In the genomic region with DNA sequence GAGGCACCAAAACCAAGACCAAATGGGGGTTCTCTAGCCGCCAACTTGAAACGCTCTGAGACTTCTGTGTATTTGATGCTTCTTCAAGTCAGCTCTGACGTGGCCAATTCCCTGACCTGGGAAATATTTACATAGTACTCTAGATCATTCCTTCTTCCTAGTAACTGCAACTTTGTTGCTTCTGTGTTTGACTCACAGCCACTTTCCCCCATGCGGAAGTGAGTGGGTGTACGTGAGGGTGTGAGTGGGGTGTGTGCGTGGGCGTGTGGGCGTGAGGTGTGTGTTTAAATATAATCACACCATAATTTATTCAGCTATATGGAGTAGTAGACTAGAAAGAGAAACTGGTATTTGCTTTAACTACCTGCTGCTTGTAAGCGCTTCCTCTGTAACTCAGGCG, we compare ENCODE assay signal across 28 cellular contexts.
"Had no signal": no experiment of that assay in that cellular context is flagged by ENCODE, and none has a peak within 500 bp of the region (broad histone marks: within the 10 kb centered on the region; RNA-seq: fewer than 3 reads in every experiment).

No MANE protein-coding gene starts in this region.

- H3K4me3 ChIP-seq: cardiac muscle cell, Peyer's patch had no signal

- H3K4me1 ChIP-seq: Peyer's patch had no signal

- H3K36me3 ChIP-seq: brain microvascular endothelial cell, cardiac muscle cell, Peyer's patch had no signal

- H3K27me3 ChIP-seq: brain microvascular endothelial cell, Peyer's patch had no signal

- H3K27ac ChIP-seq: brain microvascular endothelial cell, cardiac muscle cell, Peyer's patch, VCaP had no signal

- ATAC-seq: activated T-cell treated with anti-CD3 and anti-CD28 coated beads, Interleukin-2, amount 50 U/mL, for 4 hours; SK-N-SH treated with all-trans-retinoic acid at 6 μM for 48 hours; T-cell; T-helper 17 cell had no signal

- DNase-seq: activated B cell treated with CpG ODN at 0.5 μM for 24 hours; activated CD4-positive, alpha-beta memory T cell treated with anti-CD3 and anti-CD28 coated beads for 36 hours; activated CD4-positive, alpha-beta T cell treated with anti-CD3 and anti-CD28 coated beads for 4 hours; activated CD4-positive, alpha-beta T cell treated with anti-CD3 and anti-CD28 coated beads, Interleukin-2, amount 50 U/mL, for 1 hour; activated CD4-positive, CD25-positive, alpha-beta regulatory T cell treated with anti-CD3 and anti-CD28 coated beads, Interleukin-2, amount 50 U/mL, for 72 hours; activated CD8-positive, alpha-beta memory T cell treated with anti-CD3 and anti-CD28 coated beads, Interleukin-2, amount 50 U/mL, for 4 hours; activated gamma-delta T cell treated with Interleukin-2 at 50 U/mL for 16 hours; activated naive CD4-positive, alpha-beta T cell treated with anti-CD3 and anti-CD28 coated beads, Interleukin-2, amount 10 ng/mL, durations not matched to agents 7 days and 5 days; activated naive CD8-positive, alpha-beta T cell treated with anti-CD3 and anti-CD28 coated beads for 36 hours; activated T-cell treated with anti-CD3 and anti-CD28 coated beads for 4 hours; activated T-cell treated with anti-CD3 and anti-CD28 coated beads, Interleukin-2, amount 50 U/mL, for 4 hours; amniotic stem cell; aorta; brain microvascular endothelial cell; Karpas-422; KBM-7; NCI-H1105; NCI-H1417 treated with DMSO at 0.1 percent for 48 hours; NCI-H1930; NCI-H524 treated with DMSO at 0.1 percent for 48 hours; Peyer's patch; RPMI8226; SIG-M5; T-cell; T-helper 17 cell had no signal
